ENCODE assay signal across 12 cellular contexts in the genomic region with DNA sequence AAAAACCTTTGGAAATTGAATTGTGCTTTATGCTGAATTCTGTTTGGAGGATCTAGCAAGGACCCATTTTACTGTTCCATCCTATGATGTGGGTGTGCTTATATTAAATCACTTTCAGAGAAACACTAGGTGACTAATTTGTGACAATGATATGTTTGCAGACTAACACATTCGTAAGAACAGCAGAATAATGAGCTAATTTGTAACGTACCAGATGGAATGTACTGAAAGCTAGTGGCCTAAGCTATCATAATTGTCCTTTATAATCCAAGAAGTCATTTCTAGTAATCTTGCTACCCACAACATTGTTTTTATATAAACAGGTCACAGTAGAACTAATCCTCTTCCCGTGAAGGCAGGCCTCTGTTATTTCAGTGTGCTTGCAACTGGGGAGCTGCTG.
"Had no signal": no experiment of that assay in that cellular context is flagged by ENCODE, and none has a peak within 500 bp of the region (broad histone marks: within the 10 kb centered on the region; RNA-seq: fewer than 3 reads in every experiment).

No MANE protein-coding gene starts in this region.

- ATAC-seq: activated CD4-positive, CD25-positive, alpha-beta regulatory T cell treated with anti-CD3 and anti-CD28 coated beads, Interleukin-2, amount 50 U/mL, for 24 hours; psoas muscle; sciatic nerve; stimulated activated naive B cell treated with anti-CD40 and anti-IgM and Interleukin-4, amounts not matched to agents 10 μg/mL and 1 μg/mL and 100 μg/mL, for 72 hours; upper lobe of right lung had no signal

- H3K9me3 Mint-ChIP-seq: activated T-cell treated with anti-CD3 and anti-CD28 coated beads, Interleukin-2, amount 50 U/mL, for 72 hours had no signal

- H3K4me1 ChIP-seq: upper lobe of right lung had no signal

- H3K36me3 ChIP-seq: esophagus squamous epithelium, upper lobe of right lung had no signal

- H3K27me3 Mint-ChIP-seq: stimulated activated naive B cell treated with anti-CD40 and anti-IgM and Interleukin-4, amounts not matched to agents 10 μg/mL and 1 μg/mL and 100 μg/mL, for 72 hours had no signal

- H3K4me3 Mint-ChIP-seq: activated T-cell treated with anti-CD3 and anti-CD28 coated beads, Interleukin-2, amount 50 U/mL, for 72 hours; stimulated activated naive B cell treated with anti-CD40 and anti-IgM and Interleukin-4, amounts not matched to agents 10 μg/mL and 1 μg/mL and 100 μg/mL, for 72 hours; T-helper 1 cell treated with Interleukin-12 subunit alpha and Interleukin-12 subunit beta and Interleukin-4 antibody, amounts not matched to agents 30 μg/mL and 1 μg/mL, for 36 hours had no signal

- H3K27ac ChIP-seq: esophagus squamous epithelium, psoas muscle, upper lobe of right lung had no signal

- DNase-seq: activated effector memory CD4-positive, alpha-beta T cell treated with anti-CD3 and anti-CD28 coated beads, Interleukin-2, amount 50 U/mL, for 16 hours; activated naive CD4-positive, alpha-beta T cell treated with anti-CD3 and anti-CD28 coated beads, Interleukin-2, amount 50 U/mL, for 16 hours; activated T-cell treated with anti-CD3 and anti-CD28 coated beads, Interleukin-2, amount 50 U/mL, for 72 hours; effector memory CD4-positive, alpha-beta T cell; esophagus squamous epithelium; mesenchymal stem cell; psoas muscle; stimulated activated naive B cell treated with anti-CD40 and anti-IgM and Interleukin-4, amounts not matched to agents 10 μg/mL and 1 μg/mL and 100 μg/mL, for 72 hours; upper lobe of right lung had no signal

- H3K27ac Mint-ChIP-seq: activated T-cell treated with anti-CD3 and anti-CD28 coated beads, Interleukin-2, amount 50 U/mL, for 72 hours; stimulated activated naive B cell treated with anti-CD40 and anti-IgM and Interleukin-4, amounts not matched to agents 10 μg/mL and 1 μg/mL and 100 μg/mL, for 72 hours; T-helper 1 cell treated with Interleukin-12 subunit alpha and Interleukin-12 subunit beta and Interleukin-4 antibody, amounts not matched to agents 30 μg/mL and 1 μg/mL, for 36 hours had no signal

- H3K27me3 ChIP-seq: esophagus squamous epithelium, upper lobe of right lung had no signal

- H3K4me3 ChIP-seq: esophagus squamous epithelium, psoas muscle, upper lobe of right lung had no signal

- H3K9me3 ChIP-seq: esophagus squamous epithelium, psoas muscle, upper lobe of right lung had no signal
